Comparison of ENCODE assay signal across 1 cellular context in genomic region chr7:66507764-66508296, GRCh38.
TF ChIP-seq lines count a peak whose summit lies in the region.

No MANE protein-coding gene starts in this region.

TF ChIP-seq in HEK293, 187 proteins besides CTCF, POLR2A, EP300 and RAD21 (continued from another document):
- no peak for TF ChIP-seq ZNF561 (tag by site-specific recombination; IDR thresholded peaks at IDR 0.05; ENCODE audit: borderline replicate concordance)
- TF ChIP-seq ZNF791 (tag by site-specific recombination; IDR thresholded peaks at IDR 0.05): no peak
- TF ChIP-seq ZNF560 (tag by site-specific recombination; IDR thresholded peaks at IDR 0.05; ENCODE audit: borderline replicate concordance): no peak
- no peak for TF ChIP-seq MEIS1 (CRISPR knock-in tag; IDR thresholded peaks at IDR 0.05; ENCODE audit: borderline replicate concordance)
- no peak for TF ChIP-seq ZNF76 (tag by site-specific recombination; IDR thresholded peaks at IDR 0.05; ENCODE audit: borderline replicate concordance, low read depth)
- TF ChIP-seq ZNF747 (tag by site-specific recombination; IDR thresholded peaks at IDR 0.05): no peak
- peak; percentile 46 for TF ChIP-seq ZNF426 (tag by site-specific recombination; IDR thresholded peaks at IDR 0.05)
- TF ChIP-seq INSM2 (tag by site-specific recombination; IDR thresholded peaks at IDR 0.05): no peak
- no peak for TF ChIP-seq ZNF48 (tag by site-specific recombination; IDR thresholded peaks at IDR 0.05)
- no peak for TF ChIP-seq ZSCAN4 (tag by site-specific recombination; IDR thresholded peaks at IDR 0.05)
- no peak for TF ChIP-seq RBAK (tag by site-specific recombination; IDR thresholded peaks at IDR 0.05)
- TF ChIP-seq ZNF654 (tag by site-specific recombination; IDR thresholded peaks at IDR 0.05; ENCODE audit: low read depth): peak; percentile 28; the same call in 1 of the 2 replicates
- TF ChIP-seq ZNF518A (tag by site-specific recombination; conservative IDR thresholded peaks at IDR 0.05; ENCODE audit: low read depth): peak; percentile 83
- no peak for TF ChIP-seq OSR2 (tag by site-specific recombination; IDR thresholded peaks at IDR 0.05)
- no peak for TF ChIP-seq ZSCAN16 (tag by site-specific recombination; IDR thresholded peaks at IDR 0.05)
- TF ChIP-seq ZNF473 (tag by site-specific recombination; IDR thresholded peaks at IDR 0.05): no peak
- TF ChIP-seq KLF9 (tag by site-specific recombination; IDR thresholded peaks at IDR 0.05; ENCODE audit: low read depth): no peak
- TF ChIP-seq ZNF274 (IDR thresholded peaks at IDR 0.05; ENCODE audit: low read length): no peak
- TF ChIP-seq ZNF274 (tag by site-specific recombination; IDR thresholded peaks at IDR 0.05; ENCODE audit: borderline replicate concordance): no peak
- TF ChIP-seq ZNF366 (tag by site-specific recombination; conservative IDR thresholded peaks at IDR 0.05): no peak
- TF ChIP-seq ZBTB11 (tag by site-specific recombination; conservative IDR thresholded peaks at IDR 0.05; ENCODE audit: low read depth): peak; percentile 39; the same call in 1 of the 2 replicates
- no peak for TF ChIP-seq GLI4 (tag by site-specific recombination; IDR thresholded peaks at IDR 0.05)
- TF ChIP-seq PBX3 (CRISPR knock-in tag; IDR thresholded peaks at IDR 0.05): no peak
- no peak for TF ChIP-seq ZNF211 (tag by site-specific recombination; IDR thresholded peaks at IDR 0.05; ENCODE audit: low read depth)
- TF ChIP-seq ZBTB26 (tag by site-specific recombination; optimal IDR thresholded peaks at IDR 0.05): no peak
- no peak for TF ChIP-seq AEBP2 (tag by site-specific recombination; IDR thresholded peaks at IDR 0.05; ENCODE audit: borderline replicate concordance)
- TF ChIP-seq ZNF639 (tag by site-specific recombination; IDR thresholded peaks at IDR 0.05): no peak
- TF ChIP-seq ZNF704 (tag by site-specific recombination; IDR thresholded peaks at IDR 0.05): no peak
- no peak for TF ChIP-seq ZNF670 (tag by site-specific recombination; IDR thresholded peaks at IDR 0.05; ENCODE audit: low read depth)
